14 cellular contexts compared by ENCODE assay signal in the genomic region with DNA sequence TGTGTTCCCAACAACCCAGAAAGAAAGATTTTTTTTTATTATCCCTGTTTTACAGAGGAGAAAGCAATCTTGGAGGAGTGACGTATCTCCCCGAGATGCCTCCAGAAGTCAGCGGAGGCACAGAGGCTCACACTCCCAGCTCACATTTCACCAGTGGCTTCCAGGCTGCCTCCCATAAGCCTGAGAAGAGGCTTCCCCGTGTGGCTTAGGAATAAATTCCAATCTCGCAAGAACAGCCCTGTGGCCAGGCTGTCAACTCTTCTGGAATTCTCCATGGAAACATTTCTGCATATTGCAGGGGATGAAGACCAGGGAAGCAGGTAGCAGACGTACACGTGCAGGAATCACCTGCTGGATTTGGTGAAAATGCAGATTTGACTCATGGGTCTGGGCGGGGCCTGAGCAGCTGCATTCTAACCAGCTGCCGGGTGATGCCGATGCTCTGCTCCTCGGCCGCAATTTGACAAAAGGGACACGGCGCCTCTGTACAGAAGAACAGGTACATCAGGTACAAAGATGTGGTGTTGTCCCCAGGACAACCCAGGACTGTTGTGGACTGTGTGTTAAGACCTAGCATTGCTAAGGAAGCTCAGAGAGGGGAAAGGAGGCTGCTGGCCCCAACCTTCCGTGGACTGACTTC.
A peak's percentile ranks its signal among the peaks of the same experiment; 100 is the strongest.
DNase-seq lines count a peak whose midpoint lies in the region; ATAC-seq and TF ChIP-seq lines count a peak whose summit lies in the region.
"Had no signal": no experiment of that assay in that cellular context is flagged by ENCODE, and none has a peak within 500 bp of the region (broad histone marks: within the 10 kb centered on the region; RNA-seq: fewer than 3 reads in every experiment).

No MANE protein-coding gene starts in this region.

- peak overlapping the region; percentile 32 for H4K91ac ChIP-seq in mesenchymal stem cell (ENCODE audit: low read length)

- H2BK5ac ChIP-seq in mesenchymal stem cell (ENCODE audit: low read depth, low read length, poor library complexity, severe bottlenecking) = no peak overlapping the region

- H3K9me3 ChIP-seq in left ventricle myocardium inferior (replicated peaks) (no peaks in the 10 kb centered on the region), WERI-Rb-1 (ENCODE audit: severe bottlenecking) (no peaks in the 10 kb centered on the region), mesenchymal stem cell (ENCODE audit: control insufficient read depth, low read length) (peaks cover 2% of the 10 kb centered on the region)
- H3K9me3 ChIP-seq: esophagus muscularis mucosa, uterus had no signal

- no peak for DNase-seq in left ventricle myocardium inferior
- DNase-seq in cardiac septum (ENCODE audit: low spot score) = no peak
- DNase-seq in WERI-Rb-1 = no peak
- DNase-seq in mesenchymal stem cell = peak; percentile 15
- no peak for DNase-seq in NOMO-1 treated with DMSO at 0.1 percent for 48 hours (lab: John Stamatoyannopoulos, UW; ENCODE audit: unreplicated experiment)
- no peak for DNase-seq in activated CD4-positive, alpha-beta T cell treated with anti-CD3 and anti-CD28 coated beads for 48 hours
- no peak for DNase-seq in brain microvascular endothelial cell
- DNase-seq: activated naive CD8-positive, alpha-beta T cell treated with anti-CD3 and anti-CD28 coated beads, Interleukin-2, amount 10 ng/mL, durations not matched to agents 7 days and 5 days; mesendoderm; SHP77 treated with DMSO at 0.1 percent for 48 hours; stimulated activated naive CD8-positive, alpha-beta T cell treated with anti-CD3 and anti-CD28 coated beads, Interleukin-15, Interleukin-2, amounts not matched to agents 100 U/mL and 50 U/mL, for 24 hours; uterus had no signal

- H3K14ac ChIP-seq in mesenchymal stem cell (ENCODE audit: low read length in 2 of 2) = no peak overlapping the region

- H3K4me3 ChIP-seq in left ventricle myocardium inferior (no peak overlapping the region), WERI-Rb-1 (ENCODE audit: low read depth, low read length) (no peak overlapping the region), mesenchymal stem cell (ENCODE audit: insufficient read depth in 1 of 2, low read depth in 1 of 2, low read length in 2 of 2) (no peak overlapping the region), brain microvascular endothelial cell (ENCODE audit: low read depth, low read length) (no peak overlapping the region)
- H3K4me3 ChIP-seq: esophagus muscularis mucosa, uterus had no signal

- H3K18ac ChIP-seq in mesenchymal stem cell (ENCODE audit: low read depth in 1 of 2, low read length in 2 of 2) = no peak overlapping the region

- no peak overlapping the region for H2AFZ ChIP-seq in mesenchymal stem cell (ENCODE audit: low read depth, low read length)

- no peak overlapping the region for H2BK12ac ChIP-seq in mesenchymal stem cell (ENCODE audit: low read length in 2 of 2)

- H3K27ac ChIP-seq in left ventricle myocardium inferior (replicated peaks) (peak overlapping the region; percentile 64), WERI-Rb-1 (peak overlapping the region; percentile 70), mesenchymal stem cell (ENCODE audit: low read length, poor library complexity, severe bottlenecking) (no peak overlapping the region), brain microvascular endothelial cell (no peak overlapping the region)
- H3K27ac ChIP-seq: esophagus muscularis mucosa, uterus had no signal

- intact Hi-C loops in left ventricle myocardium inferior (cut with micrococcal nuclease) (no loop called here), cardiac septum (cut with DNase I) (no loop called here)

- no peak overlapping the region for H3K4ac ChIP-seq in mesenchymal stem cell (ENCODE audit: low read depth in 1 of 2, low read length in 2 of 2)

- H2BK15ac ChIP-seq in mesenchymal stem cell (ENCODE audit: low read depth, poor library complexity, severe bottlenecking) = no peak overlapping the region

- H4K8ac ChIP-seq in mesenchymal stem cell (ENCODE audit: low read length) = no peak overlapping the region

- H3K36me3 ChIP-seq in left ventricle myocardium inferior (no peaks in the 10 kb centered on the region), WERI-Rb-1 (no peaks in the 10 kb centered on the region), mesenchymal stem cell (ENCODE audit: control insufficient read depth in 1 of 2, insufficient read depth in 2 of 2, low read depth in 1 of 2, low read length in 2 of 2) (no peaks in the 10 kb centered on the region), brain microvascular endothelial cell (replicated peaks) (no peaks in the 10 kb centered on the region)
- H3K36me3 ChIP-seq: esophagus muscularis mucosa, uterus had no signal

- peaks cover 13% of the 10 kb centered on the region for H3K4me1 ChIP-seq in left ventricle myocardium inferior
- peaks cover 1% of the 10 kb centered on the region for H3K4me1 ChIP-seq in mesenchymal stem cell (ENCODE audit: control insufficient read depth, insufficient read depth, low read depth, low read length)
- H3K4me1 ChIP-seq: esophagus muscularis mucosa, uterus had no signal

- H3K4me2 ChIP-seq in mesenchymal stem cell (ENCODE audit: low read length, poor library complexity, severe bottlenecking) = no peak overlapping the region

- no peaks in the 10 kb centered on the region for H3K79me1 ChIP-seq in mesenchymal stem cell (replicated peaks; ENCODE audit: low read length, poor library complexity, severe bottlenecking)

- no peak for TF ChIP-seq CTCF in left ventricle myocardium inferior (IDR thresholded peaks at IDR 0.05; ENCODE audit: borderline replicate concordance)
- TF ChIP-seq CTCF in WERI-Rb-1 (IDR thresholded peaks at IDR 0.05; ENCODE audit: low read depth, low read length) = no peak
- TF ChIP-seq CTCF in brain microvascular endothelial cell (IDR thresholded peaks at IDR 0.05; ENCODE audit: low read depth, low read length, missing control alignments) = no peak

- no peak overlapping the region for H3K23ac ChIP-seq in mesenchymal stem cell (ENCODE audit: low read length in 2 of 2)

- H3K27me3 ChIP-seq in left ventricle myocardium inferior (ENCODE audit: low read depth) (no peaks in the 10 kb centered on the region), WERI-Rb-1 (ENCODE audit: insufficient read depth, low read depth, severe bottlenecking) (no peaks in the 10 kb centered on the region), mesenchymal stem cell (ENCODE audit: control insufficient read depth in 1 of 2, insufficient read depth in 1 of 2, low read length in 2 of 2) (peaks cover 0 to 14% of the 10 kb centered on the region in 2 experiments), brain microvascular endothelial cell (replicated peaks) (no peaks in the 10 kb centered on the region)
- H3K27me3 ChIP-seq: esophagus muscularis mucosa, uterus had no signal

- WGBS in mesenchymal stem cell = 89% methylated on average over 15 of the region's 15 CpGs

- no peak for ATAC-seq in HG03342 (IDR thresholded peaks at IDR 0.05; ENCODE audit: unreplicated experiment)
- ATAC-seq: stimulated activated naive CD8-positive, alpha-beta T cell treated with anti-CD3 and anti-CD28 coated beads, Interleukin-15, Interleukin-2, amounts not matched to agents 100 U/mL and 50 U/mL, for 24 hours had no signal

- in situ Hi-C loops in brain microvascular endothelial cell (cut with HindIII; ENCODE audit: low pct_ligation_motif_present, low sequenced_read_pairs) = no loop called here

- no peak overlapping the region for H2BK120ac ChIP-seq in mesenchymal stem cell (ENCODE audit: low read depth, low read length)

- no peak overlapping the region for H3K9ac ChIP-seq in mesenchymal stem cell (ENCODE audit: low read length)

- no peak overlapping the region for H2AK5ac ChIP-seq in mesenchymal stem cell (ENCODE audit: low read length, severe bottlenecking)

Comparison
In these comparisons a context has a peak if more than half of its experiments do, and no peak if none do; other contexts are left out.
1. H3K27ac ChIP-seq: peak in left ventricle myocardium inferior (single experiment) and WERI-Rb-1 (single experiment); none in mesenchymal stem cell (single experiment) and brain microvascular endothelial cell (single experiment).